20 cellular contexts compared by ENCODE assay signal in the genomic region with DNA sequence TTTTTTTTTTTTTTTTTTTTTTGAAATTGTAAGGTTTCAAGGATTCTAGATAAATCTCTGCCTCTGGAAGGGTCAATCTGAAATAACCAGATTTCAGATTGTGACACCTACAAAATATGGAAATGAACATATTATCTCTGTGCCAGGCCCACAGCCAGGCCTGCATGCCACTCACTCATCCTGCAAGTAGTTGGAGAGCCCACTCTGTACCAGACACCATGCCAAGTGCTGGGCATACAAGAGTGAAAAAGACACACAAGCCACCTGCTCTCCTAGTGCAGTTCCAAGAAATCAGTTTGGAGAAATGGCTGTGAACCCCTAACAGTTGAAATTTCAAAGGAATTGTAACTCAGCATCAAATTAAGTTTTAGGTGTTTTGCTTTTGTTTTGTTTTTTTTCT.
"Had no signal": no experiment of that assay in that cellular context is flagged by ENCODE, and none has a peak within 500 bp of the region (broad histone marks: within the 10 kb centered on the region; RNA-seq: fewer than 3 reads in every experiment).

No MANE protein-coding gene starts in this region.

- DNase-seq: activated CD4-positive, alpha-beta T cell treated with anti-CD3 and anti-CD28 coated beads for 1 hour; activated CD4-positive, alpha-beta T cell treated with anti-CD3 and anti-CD28 coated beads, Interleukin-2, amount 50 U/mL, for 1 hour; activated CD8-positive, alpha-beta T cell treated with anti-CD3 and anti-CD28 coated beads, Interleukin-2, amount 10 ng/mL, durations not matched to agents 7 days and 5 days; activated gamma-delta T cell treated with Interleukin-2 at 50 U/mL for 16 hours; body of pancreas; caudate nucleus; esophagus squamous epithelium; head of caudate nucleus; kidney; naive thymus-derived CD8-positive, alpha-beta T cell; retina; spleen; stimulated activated CD4-positive, alpha-beta T cell treated with anti-CD3 and anti-CD28 coated beads, Interleukin-4, amount 100 ng/mL, for 1 hour; stimulated activated naive CD4-positive, alpha-beta T cell treated with Interleukin-2 at 50 U/mL for 16 hours; upper lobe of left lung had no signal

- H3K4me3 Mint-ChIP-seq: activated CD8-positive, alpha-beta T cell treated with anti-CD3 and anti-CD28 coated beads, Interleukin-2, amount 10 ng/mL, durations not matched to agents 7 days and 5 days; activated naive CD4-positive, alpha-beta T cell treated with anti-CD3 and anti-CD28 coated beads, Interleukin-2, amount 50 U/mL, for 24 hours; mesothelial cell of epicardium; naive thymus-derived CD8-positive, alpha-beta T cell; neural progenitor cell had no signal

- H3K36me3 Mint-ChIP-seq: activated naive CD4-positive, alpha-beta T cell treated with anti-CD3 and anti-CD28 coated beads, Interleukin-2, amount 50 U/mL, for 24 hours; mesothelial cell of epicardium; naive thymus-derived CD8-positive, alpha-beta T cell; neural progenitor cell had no signal

- H3K9me3 Mint-ChIP-seq: activated naive CD4-positive, alpha-beta T cell treated with anti-CD3 and anti-CD28 coated beads, Interleukin-2, amount 50 U/mL, for 24 hours; mesothelial cell of epicardium; naive thymus-derived CD8-positive, alpha-beta T cell; neural progenitor cell had no signal

- ATAC-seq: activated CD8-positive, alpha-beta T cell treated with anti-CD3 and anti-CD28 coated beads, Interleukin-2, amount 10 ng/mL, durations not matched to agents 7 days and 5 days; body of pancreas; gastroesophageal sphincter; left lobe of liver; naive thymus-derived CD8-positive, alpha-beta T cell had no signal

- H3K27ac Mint-ChIP-seq: activated CD8-positive, alpha-beta T cell treated with anti-CD3 and anti-CD28 coated beads, Interleukin-2, amount 10 ng/mL, durations not matched to agents 7 days and 5 days; activated naive CD4-positive, alpha-beta T cell treated with anti-CD3 and anti-CD28 coated beads, Interleukin-2, amount 50 U/mL, for 24 hours; mesothelial cell of epicardium; naive thymus-derived CD8-positive, alpha-beta T cell; neural progenitor cell had no signal

- H3K4me1 Mint-ChIP-seq: activated naive CD4-positive, alpha-beta T cell treated with anti-CD3 and anti-CD28 coated beads, Interleukin-2, amount 50 U/mL, for 24 hours had no signal
